ENCODE assay signal across 8 cellular contexts in genomic region chr19:29844891-29845575, GRCh38. TPM values are rescaled to one million over a fixed set of nuclear protein-coding genes. Genes with fewer than 3 reads are reported as not detected.
DNase-seq lines count a peak whose midpoint lies in the region; FAIRE-seq and TF ChIP-seq lines count a peak whose summit lies in the region.

No MANE protein-coding gene starts in this region.

- DNase-seq in GDM1 (lab: John Stamatoyannopoulos, UW) (peak; percentile 92), HCEC 1CT (peak; percentile 82), MM.1S (peak; percentile 92), SIG-M5 (lab: John Stamatoyannopoulos, UW) (peak; percentile 17), frontal cortex (ENCODE audit: low spot score in 2 of 2) (peak; percentile 87 to 88), non-pigmented ciliary epithelial cell (ENCODE audit: low read depth) (peak; percentile 67), substantia nigra (lab: John Stamatoyannopoulos, UW) (peak; percentile 34 to 96 (median 79))
- peak; percentile 95 for DNase-seq in activated gamma-delta T cell treated with anti-CD3 and anti-CD28 coated beads, Interleukin-2, amount 50 U/mL, for 16 hours (ENCODE audit: low read depth)

- no peaks in the 10 kb centered on the region for H4K20me1 ChIP-seq in MM.1S (ENCODE audit: insufficient read depth, low read length)

- no peaks in the 10 kb centered on the region for H3K79me2 ChIP-seq in MM.1S (ENCODE audit: low read length)

- H2AFZ ChIP-seq in MM.1S (ENCODE audit: low read length), result peak overlapping the region; percentile 96

- TF ChIP-seq CTCF in MM.1S (IDR thresholded peaks at IDR 0.05; ENCODE audit: low read length), result no peak

- peak overlapping the region; percentile 100 for H3K4me2 ChIP-seq in MM.1S (ENCODE audit: low read depth, low read length)

- peaks cover 10% of the 10 kb centered on the region for H3F3A ChIP-seq in MM.1S (ENCODE audit: insufficient read depth, low read length)

- no peaks in the 10 kb centered on the region for H3K9me3 ChIP-seq in MM.1S (replicated peaks; ENCODE audit: insufficient read depth, low read length)

- H3K4me1 ChIP-seq in MM.1S (ENCODE audit: low read length), result peaks cover 11% of the 10 kb centered on the region; the same call in 1 of the 2 replicates

- no peaks in the 10 kb centered on the region for H3K9me2 ChIP-seq in MM.1S (replicated peaks; ENCODE audit: insufficient read depth, low read length)

- H3K36me3 ChIP-seq in MM.1S (replicated peaks; ENCODE audit: insufficient read depth, low read length), result no peaks in the 10 kb centered on the region

- H3K9ac ChIP-seq in MM.1S (ENCODE audit: low read length), result peak overlapping the region; percentile 40; the same call in 1 of the 2 replicates

- FAIRE-seq in frontal cortex (lab: Jason Lieb, UNC), result no peak

- peak overlapping the region; percentile 96 for H3K4me3 ChIP-seq in MM.1S (ENCODE audit: low read length)

- peaks cover 67% of the 10 kb centered on the region for H3K27me3 ChIP-seq in MM.1S (replicated peaks; ENCODE audit: insufficient read depth, low read length)

- H3K27ac ChIP-seq in MM.1S (ENCODE audit: low read length) (peak overlapping the region; percentile 9; the same call in 1 of the 2 replicates), substantia nigra (ENCODE audit: low read depth, low read length, poor library complexity, severe bottlenecking) (peak overlapping the region; percentile 11)

RNA-seq across cellular contexts. Expression of gene CCNE1, which starts 33.2 kb away (rescaled TPM):
- total RNA-seq in frontal cortex, result 1.6 TPM

Comparison
In these comparisons a context has a peak if more than half of its experiments do, and no peak if none do; other contexts are left out.
1. Peak in every context shown above with its lines: DNase-seq, H3K4me3 ChIP-seq and H3K27ac ChIP-seq.
2. DNase-seq: peak in every context shown above with its lines; median percentile 95 in activated gamma-delta T cell treated with anti-CD3 and anti-CD28 coated beads, Interleukin-2, amount 50 U/mL, for 16 hours; 92 in GDM1; 92 in MM.1S; 88 in frontal cortex; 82 in HCEC 1CT; 79 in substantia nigra; 67 in non-pigmented ciliary epithelial cell; 17 in SIG-M5.